Comparison of ENCODE assay signal across 1 cellular context in the genomic region with DNA sequence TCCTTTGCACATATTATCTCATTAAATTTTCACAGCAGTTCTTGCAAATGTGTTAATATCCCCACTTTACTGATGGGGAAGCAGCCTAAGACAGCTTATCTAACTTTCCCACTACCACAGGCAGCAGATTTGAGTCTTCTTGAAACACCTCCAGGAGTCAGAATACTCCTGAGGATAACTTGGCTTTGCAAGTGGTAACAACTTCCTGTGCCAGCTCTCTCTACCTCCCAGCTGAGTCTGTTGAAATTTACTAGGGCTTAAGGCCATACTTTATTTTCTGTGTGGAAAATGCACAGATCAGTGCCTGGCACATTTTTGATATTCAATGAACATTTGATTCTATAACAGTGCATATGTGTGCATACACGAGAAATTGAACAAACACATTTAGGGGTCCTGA.
TF ChIP-seq lines count a peak whose summit lies in the region.

No MANE protein-coding gene starts in this region.

TF ChIP-seq in GM23338, 12 proteins besides CTCF, POLR2A, EP300 and RAD21 (continued from another document):
- TF ChIP-seq ZNF331 (CRISPR knock-in tag; IDR thresholded peaks at IDR 0.05; ENCODE audit: low read depth) = no peak
- no peak for TF ChIP-seq STAT1 (IDR thresholded peaks at IDR 0.05; ENCODE audit: unreplicated experiment)
